Comparison of ENCODE assay signal across 23 cellular contexts in the genomic region with DNA sequence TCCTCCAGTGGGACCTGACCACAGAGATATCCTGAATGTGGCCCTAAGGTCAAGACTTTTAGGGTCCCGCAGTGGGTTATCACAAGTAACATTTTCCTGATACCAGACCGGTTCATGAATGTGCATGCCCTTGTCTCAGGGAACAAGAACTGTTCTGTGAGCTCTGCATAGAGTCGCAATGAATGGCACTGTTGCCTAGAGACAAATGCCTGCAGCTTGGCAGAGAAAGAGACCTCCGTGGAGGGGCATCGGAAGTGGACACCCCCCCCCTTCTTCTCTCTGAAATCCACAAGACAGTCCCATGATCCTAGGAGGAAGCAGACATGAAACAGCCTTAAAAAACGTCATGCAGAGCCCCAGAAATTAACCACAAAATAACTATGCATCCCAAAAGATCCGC.
"Had no signal": no experiment of that assay in that cellular context is flagged by ENCODE, and none has a peak within 500 bp of the region (broad histone marks: within the 10 kb centered on the region; RNA-seq: fewer than 3 reads in every experiment).

No MANE protein-coding gene starts in this region.

- DNase-seq: activated B cell treated with CpG ODN at 0.5 μM for 24 hours; activated CD4-positive, alpha-beta memory T cell treated with anti-CD3 and anti-CD28 coated beads for 36 hours; activated CD4-positive, alpha-beta T cell treated with anti-CD3 and anti-CD28 coated beads for 48 hours; activated CD8-positive, alpha-beta memory T cell treated with anti-CD3 and anti-CD28 coated beads, Interleukin-2, amount 10 ng/mL, durations not matched to agents 7 days and 5 days; activated CD8-positive, alpha-beta memory T cell treated with anti-CD3 and anti-CD28 coated beads, Interleukin-2, amount 50 U/mL, for 4 hours; activated CD8-positive, alpha-beta T cell treated with anti-CD3 and anti-CD28 coated beads, Interleukin-2, amount 10 ng/mL, durations not matched to agents 7 days and 5 days; activated gamma-delta T cell; activated naive CD4-positive, alpha-beta T cell; activated naive CD4-positive, alpha-beta T cell treated with anti-CD3 and anti-CD28 coated beads, Interleukin-2, amount 10 ng/mL, durations not matched to agents 7 days and 5 days; activated naive CD8-positive, alpha-beta T cell treated with anti-CD3 and anti-CD28 coated beads, Interleukin-2, amount 10 ng/mL, durations not matched to agents 7 days and 5 days; activated T-cell treated with anti-CD3 and anti-CD28 coated beads, Interleukin-2, amount 50 U/mL, for 1 hour; activated T-cell treated with anti-CD3 and anti-CD28 coated beads, Interleukin-2, amount 50 U/mL, for 48 hours; central memory CD4-positive, alpha-beta T cell; cerebellar nuclear complex; colonic mucosa; dorsolateral prefrontal cortex; effector memory CD4-positive, alpha-beta T cell; endodermal cell; erythroblast; T-helper 1 cell; T-helper 17 cell; T1000; WERI-Rb-1 had no signal
